16 cellular contexts compared by ENCODE assay signal in the genomic region with DNA sequence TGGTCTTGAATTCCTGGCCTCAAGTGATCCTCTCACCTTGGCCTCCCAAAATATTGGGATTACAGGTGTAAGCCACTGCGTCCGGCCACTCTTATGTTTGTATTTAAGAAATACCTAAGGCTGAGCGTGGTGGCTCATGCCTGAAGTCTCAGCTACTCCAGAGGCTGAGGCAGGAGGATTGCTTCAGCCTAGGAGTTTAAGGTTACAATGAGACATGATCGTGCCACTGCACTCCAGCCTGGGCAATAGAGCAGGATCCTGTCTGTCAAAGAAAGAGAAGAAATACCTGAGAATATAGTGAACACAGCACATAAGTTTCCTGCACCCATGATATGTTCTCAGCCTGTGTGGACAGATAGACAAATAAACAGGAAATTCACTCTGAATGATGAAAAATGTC. TPM values are rescaled to one million over a fixed set of nuclear protein-coding genes. Genes with fewer than 3 reads are reported as not detected.
DNase-seq lines count a peak whose midpoint lies in the region; ATAC-seq, FAIRE-seq and TF ChIP-seq lines count a peak whose summit lies in the region.
"Had no signal": no experiment of that assay in that cellular context is flagged by ENCODE, and none has a peak within 500 bp of the region (broad histone marks: within the 10 kb centered on the region; RNA-seq: fewer than 3 reads in every experiment).

No MANE protein-coding gene starts in this region.

- H3K4ac ChIP-seq in H9 (ENCODE audit: low read depth, low read length): no peak overlapping the region

- H3K56ac ChIP-seq in H9 (ENCODE audit: insufficient read length, low read depth, low read length): no peak overlapping the region

- H4K8ac ChIP-seq in H9 (replicated peaks; ENCODE audit: insufficient read length, low read depth, low read length): no peak overlapping the region

- H3K27ac ChIP-seq in right lobe of liver: no peak overlapping the region
- no peak overlapping the region for H3K27ac ChIP-seq in HepG2 (ENCODE audit: extremely low read length, insufficient read depth, low read length)
- H3K27ac ChIP-seq in RWPE2 (ENCODE audit: poor library complexity, severe bottlenecking): peak overlapping the region; percentile 88
- H3K27ac ChIP-seq in foreskin keratinocyte: peak overlapping the region; percentile 88
- no peak overlapping the region for H3K27ac ChIP-seq in H9 (ENCODE audit: insufficient read length, low read depth, low read length)
- H3K27ac ChIP-seq: BLaER1, HL-60, Peyer's patch had no signal

- no peak overlapping the region for H3K23ac ChIP-seq in H9 (ENCODE audit: insufficient read length, low read depth, low read length)

- no peak overlapping the region for H2BK5ac ChIP-seq in H9 (ENCODE audit: insufficient read length, low read length)

- BruUV-seq in HepG2 (replicated peaks; lab: Mats Ljungman, UMichigan): no TSS peak

- H2AFZ ChIP-seq in HepG2 (ENCODE audit: low read length) (no peak overlapping the region), H9 (ENCODE audit: low read length) (no peak overlapping the region)

- H3K9me3 ChIP-seq in right lobe of liver (no peaks in the 10 kb centered on the region), HepG2 (ENCODE audit: low read length) (no peaks in the 10 kb centered on the region), RWPE2 (ENCODE audit: severe bottlenecking) (no peaks in the 10 kb centered on the region), H9 (ENCODE audit: control insufficient read depth, low read depth, low read length) (no peaks in the 10 kb centered on the region)
- H3K9me3 ChIP-seq: BLaER1, HAP-1, Peyer's patch had no signal

- H3K4me3 ChIP-seq in right lobe of liver (no peak overlapping the region), HepG2 (replicated peaks in 1 of 3; ENCODE audit: insufficient read depth in 1 of 3, low read depth in 2 of 3, low read length in 3 of 3) (no peak overlapping the region), RWPE2 (ENCODE audit: severe bottlenecking) (no peak overlapping the region)
- H3K4me3 ChIP-seq: BLaER1, HAP-1, Peyer's patch had no signal

- in situ Hi-C loops in HepG2 (cut with HindIII; ENCODE audit: extremely low pct_ligation_motif_present, low pct_unique_long_range_greater_than_20kb): no loop called here
- in situ Hi-C loops in G401 (cut with HindIII; ENCODE audit: low sequenced_read_pairs): no loop called here

- H3T11ph ChIP-seq in H9 (ENCODE audit: low read length): no peak overlapping the region

- no peak overlapping the region for H2BK12ac ChIP-seq in H9 (ENCODE audit: insufficient read length, low read depth, low read length)

- ATAC-seq in right lobe of liver (no peak), HepG2 (no peak), RWPE2 (ENCODE audit: low read depth) (no peak), foreskin keratinocyte (no peak), HG02938 (IDR thresholded peaks at IDR 0.05; ENCODE audit: unreplicated experiment) (no peak), HG03045 (IDR thresholded peaks at IDR 0.05; ENCODE audit: unreplicated experiment) (no peak)

- TF ChIP-seq RAD21 in HepG2 (CRISPR knock-in tag; IDR thresholded peaks at IDR 0.05): no peak

- H3K14ac ChIP-seq in H9 (ENCODE audit: insufficient read depth, low read length): no peak overlapping the region

- H3K36me3 ChIP-seq in right lobe of liver: no peaks in the 10 kb centered on the region
- H3K36me3 ChIP-seq in HepG2 (replicated peaks in 1 of 2; ENCODE audit: control insufficient read depth in 1 of 2, insufficient read depth in 2 of 2, low read length in 2 of 2): no peaks in the 10 kb centered on the region
- H3K36me3 ChIP-seq in RWPE2 (ENCODE audit: low read depth): no peaks in the 10 kb centered on the region
- H3K36me3 ChIP-seq: BLaER1, HAP-1, Peyer's patch had no signal

- H3K4me2 ChIP-seq in HepG2 (ENCODE audit: low read depth, low read length) (no peak overlapping the region), H9 (ENCODE audit: insufficient read depth, insufficient read length, low read length) (no peak overlapping the region)
- H3K4me2 ChIP-seq: BLaER1 had no signal

- WGBS in right lobe of liver (ENCODE audit: insufficient coverage, low coverage, low lambda C conversion rate, missing lambda C conversion rate): 44% methylated on average over 2 of the region's 4 CpGs
- WGBS in HepG2 (ENCODE audit: low lambda C conversion rate): 22% methylated on average over 4 of the region's 4 CpGs
- WGBS in H9 (ENCODE audit: extremely low coverage, insufficient read length, low lambda C conversion rate): no CpG with 5 or more reads among the region's 4 CpGs

- H3K27me3 ChIP-seq in right lobe of liver: no peaks in the 10 kb centered on the region
- peaks cover 6 to 30% of the 10 kb centered on the region in 2 experiments for H3K27me3 ChIP-seq in HepG2 (ENCODE audit: control insufficient read depth in 1 of 2, insufficient read depth in 2 of 2, low read length in 2 of 2)
- no peaks in the 10 kb centered on the region for H3K27me3 ChIP-seq in RWPE2 (ENCODE audit: insufficient read depth, poor library complexity, severe bottlenecking)
- H3K27me3 ChIP-seq in foreskin keratinocyte: no peaks in the 10 kb centered on the region
- no peaks in the 10 kb centered on the region for H3K27me3 ChIP-seq in H9 (ENCODE audit: insufficient read depth, low read length)
- H3K27me3 ChIP-seq: BLaER1, Peyer's patch had no signal

- DNase-seq in right lobe of liver (peak in 2 of 3 donors; percentile 10), HepG2 (ENCODE audit: low spot score) (no peak), RWPE2 (ENCODE audit: low spot score) (peak; percentile 65), foreskin keratinocyte (no peak), G401 (ENCODE audit: low spot score) (no peak), H9 (no peak)
- DNase-seq: KBM-7, NCI-H1092, NCI-H2107, SHP77 treated with DMSO at 0.1 percent for 48 hours had no signal

- no peaks in the 10 kb centered on the region for H3K36me3 Mint-ChIP-seq in H9 (ENCODE audit: insufficient read depth in 1 of 3, low read depth in 3 of 3)

- H4K5ac ChIP-seq in H9 (ENCODE audit: insufficient read length, low read depth, low read length): no peak overlapping the region

- H3K23me2 ChIP-seq in H9 (ENCODE audit: insufficient read length, low read depth, low read length, poor library complexity, severe bottlenecking): no peaks in the 10 kb centered on the region

- CTCF ChIA-PET in HepG2 (lab: Yijun Ruan, JAX; ENCODE audit: low intra/inter-chr PET ratio, low total read pairs): no interaction called here

- H3K9me3 Mint-ChIP-seq in H9: no peaks in the 10 kb centered on the region

- H2BK20ac ChIP-seq in H9 (ENCODE audit: low read depth, low read length, poor library complexity, severe bottlenecking): no peak overlapping the region

- no peaks in the 10 kb centered on the region for H3K79me1 ChIP-seq in H9 (ENCODE audit: insufficient read depth, low read depth, low read length, poor library complexity, severe bottlenecking)

- H3K4me1 ChIP-seq in right lobe of liver: no peaks in the 10 kb centered on the region
- H3K4me1 ChIP-seq in HepG2 (ENCODE audit: insufficient read depth, low read length): peaks cover 13% of the 10 kb centered on the region
- peaks cover 42% of the 10 kb centered on the region for H3K4me1 ChIP-seq in RWPE2 (ENCODE audit: insufficient read depth, poor library complexity, severe bottlenecking)
- H3K4me1 ChIP-seq in foreskin keratinocyte: peaks cover 16% of the 10 kb centered on the region
- no peaks in the 10 kb centered on the region; the same call in 1 of the 2 replicates for H3K4me1 ChIP-seq in H9 (ENCODE audit: insufficient read depth, low read length)
- H3K4me1 ChIP-seq: HAP-1, Peyer's patch had no signal

- H2BK120ac ChIP-seq in H9 (ENCODE audit: low read depth, low read length, poor library complexity, severe bottlenecking): no peak overlapping the region

- no peak overlapping the region; a peak in 1 of 7 replicates for H3K27ac Mint-ChIP-seq in H9

- H4K20me1 ChIP-seq in HepG2 (ENCODE audit: insufficient read depth, low read length): no peaks in the 10 kb centered on the region
- H4K20me1 ChIP-seq in H9 (ENCODE audit: control insufficient read depth, insufficient read depth, insufficient read length): no peaks in the 10 kb centered on the region

- H3K79me2 ChIP-seq in HepG2 (ENCODE audit: insufficient read depth, low read length) (no peaks in the 10 kb centered on the region), H9 (ENCODE audit: insufficient read depth, low read length) (no peaks in the 10 kb centered on the region)

- no peak overlapping the region for H3K4me3 Mint-ChIP-seq in H9

- intact Hi-C loops in right lobe of liver (cut with DNase I) (no loop called here), HepG2 (cut with micrococcal nuclease; ENCODE audit: unreplicated experiment) (no loop called here)

- POLR2A ChIA-PET in HepG2 (lab: Yijun Ruan, JAX): no interaction called here

- no peak overlapping the region for H4K91ac ChIP-seq in H9 (ENCODE audit: insufficient read length, low read depth, low read length)

- H2AK5ac ChIP-seq in H9 (ENCODE audit: insufficient read length, low read length): no peak overlapping the region

- no peak overlapping the region for H3K18ac ChIP-seq in H9 (ENCODE audit: insufficient read length, low read depth, low read length)

- TF ChIP-seq POLR2A in right lobe of liver (IDR thresholded peaks at IDR 0.05): no peak
- TF ChIP-seq POLR2A in HepG2 (IDR thresholded peaks at IDR 0.05; ENCODE audit: insufficient read depth in 1 of 2, low read depth in 2 of 2, low read length in 2 of 2): no peak

- peaks cover 18 to 19% of the 10 kb centered on the region in 2 experiments for H3K4me1 Mint-ChIP-seq in H9

- H3K27me3 Mint-ChIP-seq in H9 (ENCODE audit: low read depth): no peaks in the 10 kb centered on the region; the same call in 1 of the 2 replicates

- TF ChIP-seq CTCF in right lobe of liver (IDR thresholded peaks at IDR 0.05): no peak
- TF ChIP-seq CTCF in HepG2 (CRISPR knock-in tag; IDR thresholded peaks at IDR 0.05): no peak
- no peak for TF ChIP-seq CTCF in RWPE2 (IDR thresholded peaks at IDR 0.05; ENCODE audit: poor library complexity, severe bottlenecking)
- TF ChIP-seq CTCF in foreskin keratinocyte (conservative IDR thresholded peaks at IDR 0.05): no peak
- no peak for TF ChIP-seq CTCF in H9 (conservative IDR thresholded peaks at IDR 0.05)

- no peak overlapping the region for H2BK15ac ChIP-seq in H9 (ENCODE audit: low read depth, low read length)

- H3K9ac ChIP-seq in HepG2 (ENCODE audit: insufficient read depth, low read depth, low read length) (no peak overlapping the region), H9 (ENCODE audit: extremely low read depth, insufficient read length, low read length) (no peak overlapping the region)
- H3K9ac ChIP-seq: BLaER1 had no signal

- no peak for TF ChIP-seq EP300 in HepG2 (IDR thresholded peaks at IDR 0.05; ENCODE audit: low read depth in 2 of 2, low read length in 2 of 2)
- TF ChIP-seq EP300 in HepG2 (CRISPR knock-in tag; IDR thresholded peaks at IDR 0.05; ENCODE audit: borderline replicate concordance): no peak

- no peak for FAIRE-seq in HepG2 (lab: Jason Lieb, UNC)

RNA-seq across cellular contexts. Expression of a gene that starts 13.9 kb away (rescaled TPM):
- total RNA-seq in right lobe of liver (1 to 10 TPM in 4 of 6 experiments, under 1 TPM in 2; 0.61 to 2.4 (median 1.3) TPM), HepG2 (2016; rRNA removed; fragmentation: Illumina TruSeq; extraction: Trizol) (not detected in 2 replicates), foreskin keratinocyte (40.5 and 266 TPM in 2 replicates), H9 (2021) (2.0 and 2.7 TPM in 2 replicates)
- total RNA-seq in HepG2 (2016; cell fraction: cytosol; rRNA removed; fragmentation: Illumina TruSeq; extraction: Trizol; ENCODE audit: low read depth): not detected in 2 replicates
- 0.06 TPM in 1 of 2 replicates, not detected in the other for total RNA-seq in HepG2 (2016; cell fraction: insoluble cytoplasmic fraction; rRNA removed; fragmentation: Illumina TruSeq; extraction: Trizol)
- total RNA-seq in HepG2 (2016; cell fraction: membrane; rRNA removed; fragmentation: Illumina TruSeq; extraction: Trizol): not detected in 2 replicates
- total RNA-seq in HepG2 (2016; cell fraction: nucleus; rRNA removed; fragmentation: Illumina TruSeq; extraction: Trizol): not detected in 2 replicates
- polyA plus RNA-seq in HepG2 (2011; rRNA removed) (0.03 TPM in 1 of 2 replicates, not detected in the other), foreskin keratinocyte (44.4 and 338 TPM in 2 replicates)
- polyA plus RNA-seq in HepG2 (2011; cell fraction: cytosol; rRNA removed): 0.04 TPM in 1 of 2 replicates, not detected in the other
- polyA plus RNA-seq in HepG2 (2011; cell fraction: nucleus; rRNA removed): not detected in 2 replicates
- polyA plus RNA-seq in HepG2 (2012): not detected in 2 replicates
- polyA plus RNA-seq in HepG2 (2016; cell fraction: cytosol; fragmentation: Illumina TruSeq; extraction: Trizol; ENCODE audit: low read depth): not detected in 2 replicates
- not detected in 2 replicates for polyA plus RNA-seq in HepG2 (2016; cell fraction: insoluble cytoplasmic fraction; fragmentation: Illumina TruSeq; extraction: Trizol; ENCODE audit: low read depth)
- polyA plus RNA-seq in HepG2 (2016; cell fraction: membrane; fragmentation: Illumina TruSeq; extraction: Trizol; ENCODE audit: low read depth): not detected in 2 replicates
- polyA plus RNA-seq in HepG2 (2016; cell fraction: nucleus; fragmentation: Illumina TruSeq; extraction: Trizol; ENCODE audit: insufficient read depth, low read depth): not detected in 2 replicates
- polyA minus RNA-seq in HepG2 (2011; rRNA and poly(A)+ RNA removed; ENCODE audit: low replicate concordance): not detected in 2 replicates
- polyA minus RNA-seq in HepG2 (2011; cell fraction: cytosol; rRNA and poly(A)+ RNA removed): not detected in 2 replicates
- polyA minus RNA-seq in HepG2 (2011; cell fraction: nucleus; rRNA and poly(A)+ RNA removed): not detected in 2 replicates
- total RNA-seq in G401 (2014; rRNA removed; shearing (Covaris generic)): not detected in 2 replicates

RNA-seq across cellular contexts. Expression of a gene that starts 22.8 kb away (rescaled TPM):
- total RNA-seq in right lobe of liver (1 to 10 TPM; 6.5 to 9.3 (median 7.8) TPM), HepG2 (2016; rRNA removed; fragmentation: Illumina TruSeq; extraction: Trizol) (6.0 and 13.7 TPM in 2 replicates), foreskin keratinocyte (14.2 and 15.7 TPM in 2 replicates), H9 (2021) (19.7 and 21.1 TPM in 2 replicates)
- 4.5 and 4.7 TPM in 2 replicates for total RNA-seq in HepG2 (2016; cell fraction: cytosol; rRNA removed; fragmentation: Illumina TruSeq; extraction: Trizol; ENCODE audit: low read depth)
- total RNA-seq in HepG2 (2016; cell fraction: insoluble cytoplasmic fraction; rRNA removed; fragmentation: Illumina TruSeq; extraction: Trizol): 5.0 and 12.7 TPM in 2 replicates
- total RNA-seq in HepG2 (2016; cell fraction: membrane; rRNA removed; fragmentation: Illumina TruSeq; extraction: Trizol): 6.7 and 7.0 TPM in 2 replicates
- 18.8 and 22.0 TPM in 2 replicates for total RNA-seq in HepG2 (2016; cell fraction: nucleus; rRNA removed; fragmentation: Illumina TruSeq; extraction: Trizol)
- polyA plus RNA-seq in HepG2 (2011; rRNA removed) (9.7 and 12.3 TPM in 2 replicates), foreskin keratinocyte (8.3 and 8.6 TPM in 2 replicates)
- polyA plus RNA-seq in HepG2 (2011; cell fraction: cytosol; rRNA removed): 3.3 and 4.6 TPM in 2 replicates
- 62.4 and 81.3 TPM in 2 replicates for polyA plus RNA-seq in HepG2 (2011; cell fraction: nucleus; rRNA removed)
- polyA plus RNA-seq in HepG2 (2012): 5.7 and 8.0 TPM in 2 replicates
- 1.5 TPM in 2 replicates for polyA plus RNA-seq in HepG2 (2016; cell fraction: cytosol; fragmentation: Illumina TruSeq; extraction: Trizol; ENCODE audit: low read depth)
- 5.1 and 7.0 TPM in 2 replicates for polyA plus RNA-seq in HepG2 (2016; cell fraction: insoluble cytoplasmic fraction; fragmentation: Illumina TruSeq; extraction: Trizol; ENCODE audit: low read depth)
- polyA plus RNA-seq in HepG2 (2016; cell fraction: membrane; fragmentation: Illumina TruSeq; extraction: Trizol; ENCODE audit: low read depth): 2.9 and 3.1 TPM in 2 replicates
- polyA plus RNA-seq in HepG2 (2016; cell fraction: nucleus; fragmentation: Illumina TruSeq; extraction: Trizol; ENCODE audit: insufficient read depth, low read depth): 40.5 and 45.7 TPM in 2 replicates
- 32.3 and 35.8 TPM in 2 replicates for polyA minus RNA-seq in HepG2 (2011; rRNA and poly(A)+ RNA removed; ENCODE audit: low replicate concordance)
- polyA minus RNA-seq in HepG2 (2011; cell fraction: cytosol; rRNA and poly(A)+ RNA removed): 3.4 and 4.0 TPM in 2 replicates
- polyA minus RNA-seq in HepG2 (2011; cell fraction: nucleus; rRNA and poly(A)+ RNA removed): 42.4 and 45.0 TPM in 2 replicates
- total RNA-seq in G401 (2014; rRNA removed; shearing (Covaris generic)): 7.2 and 11.1 TPM in 2 replicates

RNA-seq across cellular contexts. Expression of a gene that starts 34.3 kb away (rescaled TPM):
- total RNA-seq in right lobe of liver: under 1 TPM in 3 of 6 experiments, not detected in 3; 0.32 to 0.91 (median 0.64) TPM
- 5.3 and 5.4 TPM in 2 replicates for total RNA-seq in HepG2 (2016; rRNA removed; fragmentation: Illumina TruSeq; extraction: Trizol)
- total RNA-seq in HepG2 (2016; cell fraction: cytosol; rRNA removed; fragmentation: Illumina TruSeq; extraction: Trizol; ENCODE audit: low read depth): 2.8 and 4.0 TPM in 2 replicates
- total RNA-seq in HepG2 (2016; cell fraction: insoluble cytoplasmic fraction; rRNA removed; fragmentation: Illumina TruSeq; extraction: Trizol): 4.2 and 4.4 TPM in 2 replicates
- 3.5 and 4.1 TPM in 2 replicates for total RNA-seq in HepG2 (2016; cell fraction: membrane; rRNA removed; fragmentation: Illumina TruSeq; extraction: Trizol)
- total RNA-seq in HepG2 (2016; cell fraction: nucleus; rRNA removed; fragmentation: Illumina TruSeq; extraction: Trizol): 3.0 and 3.9 TPM in 2 replicates
- polyA plus RNA-seq in HepG2 (2011; rRNA removed): 4.3 and 5.6 TPM in 2 replicates
- polyA plus RNA-seq in HepG2 (2011; cell fraction: cytosol; rRNA removed): 4.5 and 6.3 TPM in 2 replicates
- polyA plus RNA-seq in HepG2 (2011; cell fraction: nucleus; rRNA removed): 6.0 and 6.2 TPM in 2 replicates
- polyA plus RNA-seq in HepG2 (2012): 12.9 and 15.9 TPM in 2 replicates
- 27.8 and 30.6 TPM in 2 replicates for polyA plus RNA-seq in HepG2 (2016; cell fraction: cytosol; fragmentation: Illumina TruSeq; extraction: Trizol; ENCODE audit: low read depth)
- 18.0 and 19.7 TPM in 2 replicates for polyA plus RNA-seq in HepG2 (2016; cell fraction: insoluble cytoplasmic fraction; fragmentation: Illumina TruSeq; extraction: Trizol; ENCODE audit: low read depth)
- polyA plus RNA-seq in HepG2 (2016; cell fraction: membrane; fragmentation: Illumina TruSeq; extraction: Trizol; ENCODE audit: low read depth): 33.5 and 42.8 TPM in 2 replicates
- polyA plus RNA-seq in HepG2 (2016; cell fraction: nucleus; fragmentation: Illumina TruSeq; extraction: Trizol; ENCODE audit: insufficient read depth, low read depth): 14.1 and 18.5 TPM in 2 replicates
- 2.3 and 2.5 TPM in 2 replicates for polyA minus RNA-seq in HepG2 (2011; rRNA and poly(A)+ RNA removed; ENCODE audit: low replicate concordance)
- 1.7 and 1.8 TPM in 2 replicates for polyA minus RNA-seq in HepG2 (2011; cell fraction: cytosol; rRNA and poly(A)+ RNA removed)
- 3.5 and 3.7 TPM in 2 replicates for polyA minus RNA-seq in HepG2 (2011; cell fraction: nucleus; rRNA and poly(A)+ RNA removed)
- 1.7 and 3.2 TPM in 2 replicates for total RNA-seq in foreskin keratinocyte
- polyA plus RNA-seq in foreskin keratinocyte: 3.6 and 5.9 TPM in 2 replicates
- total RNA-seq in G401 (2014; rRNA removed; shearing (Covaris generic)): 0.03 and 0.43 TPM in 2 replicates
- total RNA-seq in H9 (2021): 7.3 and 8.7 TPM in 2 replicates
- total RNA-seq: Peyer's patch had no signal

Comparison
In these comparisons a context has a peak if more than half of its experiments do, and no peak if none do; other contexts are left out.
1. DNase-seq: peak in right lobe of liver (2 of 3) and RWPE2 (single experiment); none in HepG2 (single experiment), foreskin keratinocyte (0 of 2), G401 (single experiment) and H9 (single experiment).
2. H3K27ac ChIP-seq: peak in RWPE2 (single experiment) and foreskin keratinocyte (single experiment); none in right lobe of liver (0 of 3), HepG2 (single experiment) and H9 (single experiment).
3. RNA of a gene that starts 13.9 kb away (total RNA-seq): 40.5 to 266 TPM in foreskin keratinocyte; 2.0 to 2.7 TPM in H9, 0.61 to 2.4 TPM in right lobe of liver, 0.06 TPM in HepG2 and not detected in G401; every median in the first group is over 10 times any median in the second.